Comparison of ENCODE assay signal across 20 cellular contexts in genomic region chr17:62656446-62656845, GRCh38.
"Had no signal": no experiment of that assay in that cellular context is flagged by ENCODE, and none has a peak within 500 bp of the region (broad histone marks: within the 10 kb centered on the region; RNA-seq: fewer than 3 reads in every experiment).

No MANE protein-coding gene starts in this region.

- H3K27ac ChIP-seq: colonic mucosa, dorsolateral prefrontal cortex, ovary, psoas muscle, right atrium auricular region, thoracic aorta had no signal

- H3K27me3 Mint-ChIP-seq: activated B cell treated with CpG ODN at 0.5 μM for 24 hours, naive B cell had no signal

- DNase-seq: activated B cell treated with CpG ODN at 0.5 μM for 24 hours; activated CD4-positive, alpha-beta T cell treated with anti-CD3 and anti-CD28 coated beads for 36 hours; activated CD4-positive, alpha-beta T cell treated with anti-CD3 and anti-CD28 coated beads, Interleukin-2, amount 50 U/mL, for 48 hours; activated CD8-positive, alpha-beta memory T cell treated with anti-CD3 and anti-CD28 coated beads, Interleukin-2, amount 50 U/mL, for 48 hours; activated naive CD4-positive, alpha-beta T cell treated with anti-CD3 and anti-CD28 coated beads, Interleukin-2, amount 50 U/mL, for 16 hours; activated T-cell treated with anti-CD3 and anti-CD28 coated beads, Interleukin-2, amount 50 U/mL, for 4 hours; colonic mucosa; dorsolateral prefrontal cortex; left colon; naive B cell; stimulated activated CD4-positive, alpha-beta T cell treated with anti-CD3 and anti-CD28 coated beads, Interleukin-4, amount 100 ng/mL, for 24 hours; stimulated activated naive CD4-positive, alpha-beta T cell treated with Interleukin-2 at 50 U/mL for 16 hours; T1000 had no signal

- H3K9me3 ChIP-seq: colonic mucosa, ovary had no signal

- H3K27me3 ChIP-seq: colonic mucosa, dorsolateral prefrontal cortex, ovary, right atrium auricular region had no signal

- H3K27ac Mint-ChIP-seq: activated B cell treated with CpG ODN at 0.5 μM for 24 hours; activated CD4-positive, alpha-beta T cell treated with anti-CD3 and anti-CD28 coated beads for 36 hours; activated T-helper 2 cell treated with anti-CD3 and anti-CD28 coated beads, Interferon-gamma antibody, Interleukin-2, Interleukin-4, amounts not matched to agents 10 μg/mL and 5 μg/mL and 100 μg/mL, durations not matched to agents 14 hours and 24 hours and 36 hours; naive B cell; T-helper 1 cell treated with Interleukin-12 subunit alpha and Interleukin-12 subunit beta and Interleukin-4 antibody, amounts not matched to agents 30 μg/mL and 1 μg/mL, for 36 hours had no signal

- ATAC-seq: activated CD4-positive, alpha-beta T cell treated with anti-CD3 and anti-CD28 coated beads for 36 hours; activated T-cell treated with anti-CD3 and anti-CD28 coated beads, Interleukin-2, amount 50 U/mL, for 4 hours; left colon; psoas muscle had no signal

- H3K4me3 ChIP-seq: colonic mucosa, dorsolateral prefrontal cortex, ovary, psoas muscle, right atrium auricular region, thoracic aorta had no signal

- H3K4me3 Mint-ChIP-seq: activated B cell treated with CpG ODN at 0.5 μM for 24 hours; activated CD4-positive, alpha-beta T cell treated with anti-CD3 and anti-CD28 coated beads for 36 hours; activated T-cell treated with anti-CD3 and anti-CD28 coated beads, Interleukin-2, amount 50 U/mL, for 4 hours; central memory CD8-positive, alpha-beta T cell; T-helper 1 cell treated with Interleukin-12 subunit alpha and Interleukin-12 subunit beta and Interleukin-4 antibody, amounts not matched to agents 30 μg/mL and 1 μg/mL, for 36 hours had no signal

- H3K36me3 ChIP-seq: colonic mucosa, ovary, right atrium auricular region, thoracic aorta had no signal
